ENCODE assay signal across 9 cellular contexts in genomic region chr17:40190197-40191021, GRCh38. TPM values are rescaled to one million over a fixed set of nuclear protein-coding genes. Genes with fewer than 3 reads are reported as not detected.
DNase-seq lines count a peak whose midpoint lies in the region; ATAC-seq and TF ChIP-seq lines count a peak whose summit lies in the region.
"Had no signal": no experiment of that assay in that cellular context is flagged by ENCODE, and none has a peak within 500 bp of the region (broad histone marks: within the 10 kb centered on the region; RNA-seq: fewer than 3 reads in every experiment).

No MANE protein-coding gene starts in this region.

- peak; percentile 41 for TF ChIP-seq CTCF in AG10803 (conservative IDR thresholded peaks at IDR 0.05; ENCODE audit: low read length)
- peak; percentile 64 for TF ChIP-seq CTCF in HFFc6 (IDR thresholded peaks at IDR 0.05)
- peak; percentile 20; the same call in 1 of the 2 replicates for TF ChIP-seq CTCF in WI38 (IDR thresholded peaks at IDR 0.05; ENCODE audit: low read depth, low read length)

- H3K9ac ChIP-seq in skeletal muscle tissue (ENCODE audit: low read depth in 1 of 3, low read length in 3 of 3) = no peak overlapping the region

- no peak for TF ChIP-seq POLR2A in erythroblast (IDR thresholded peaks at IDR 0.05; ENCODE audit: low read length)

- no peaks in the 10 kb centered on the region for H3K27me3 ChIP-seq in skeletal muscle tissue (ENCODE audit: control insufficient read depth in 3 of 3, insufficient read depth in 3 of 3, low read length in 3 of 3)

- peaks cover 17 to 25% (median 20%) of the 10 kb centered on the region in 3 donors for H3K36me3 ChIP-seq in skeletal muscle tissue (ENCODE audit: control insufficient read depth in 3 of 3, insufficient read depth in 3 of 3, low read length in 3 of 3)

- no peaks in the 10 kb centered on the region for H3K9me3 Mint-ChIP-seq in HFFc6
- H3K9me3 Mint-ChIP-seq: dendritic cell treated with granulocyte-macrophage colony-stimulating factor and Interleukin-4, amounts not matched to agents 40 ng/mL and 50 ng/mL, for 4 days had no signal

- H3K4me3 ChIP-seq in AG10803 (ENCODE audit: low read length) (peak overlapping the region; percentile 67; the same call in 1 of the 2 replicates), WI38 (ENCODE audit: low read depth, low read length) (no peak overlapping the region; the same call in 1 of the 2 replicates), skeletal muscle tissue (ENCODE audit: low read length in 3 of 3) (peak overlapping the region in 2 of 3 donors; percentile 35 to 38)

- peaks cover 17% of the 10 kb centered on the region; the same call in 1 of the 2 replicates for H3K4me1 Mint-ChIP-seq in HFFc6 (ENCODE audit: low read depth)

- H3K9me3 ChIP-seq in skeletal muscle tissue (ENCODE audit: control insufficient read depth in 3 of 3, low read length in 3 of 3) = no peaks in the 10 kb centered on the region

- no peak for DNase-seq in AG10803 (ENCODE audit: low read depth)
- no peak for DNase-seq in HFFc6
- peak; percentile 38 to 46 for DNase-seq in erythroblast (lab: John Stamatoyannopoulos, UW)
- DNase-seq in HK-2 (ENCODE audit: unreplicated experiment) = no peak

- no peak for ATAC-seq in GM21360 (IDR thresholded peaks at IDR 0.05; ENCODE audit: unreplicated experiment)
- no peak for ATAC-seq in GM21723 (IDR thresholded peaks at IDR 0.05; ENCODE audit: unreplicated experiment)

- H3K4me1 ChIP-seq in skeletal muscle tissue (ENCODE audit: control insufficient read depth in 3 of 3, insufficient read depth in 3 of 3, low read length in 3 of 3) = peaks cover 6 to 18% (median 12%) of the 10 kb centered on the region in 3 donors

- no peak overlapping the region for H3K27ac Mint-ChIP-seq in HFFc6

- no peak overlapping the region for H3K27ac ChIP-seq in skeletal muscle tissue (ENCODE audit: low read depth, low read length)

- H3K4me3 Mint-ChIP-seq in HFFc6 = peak overlapping the region; percentile 89

- H3K36me3 Mint-ChIP-seq in HFFc6 (ENCODE audit: low read depth) = no peaks in the 10 kb centered on the region

- H3K27me3 Mint-ChIP-seq in HFFc6 (ENCODE audit: insufficient read depth) = peaks cover 6% of the 10 kb centered on the region; the same call in 1 of the 2 replicates

RNA-seq across cellular contexts. Expression of gene RAPGEFL1, which starts 13.1 kb away (rescaled TPM):
- total RNA-seq in HFFc6 (2021; fragmentation: NEBNext Ultra II Directional; extraction: Animal tissue kit (Norgen Biotek cat#: 25700)) = 1 to 10 TPM; 1.5 to 2.2 (median 1.8) TPM
- 1.0 TPM for total RNA-seq in skeletal muscle tissue

RNA-seq across cellular contexts. Expression of gene WIPF2, which starts 28.7 kb away (rescaled TPM):
- 10 to 100 TPM; 24.8 to 33.5 (median 29.8) TPM for total RNA-seq in HFFc6 (2021; fragmentation: NEBNext Ultra II Directional; extraction: Animal tissue kit (Norgen Biotek cat#: 25700))
- 5.7 TPM for total RNA-seq in skeletal muscle tissue

RNA-seq across cellular contexts. Expression of gene CASC3, which starts 50.1 kb away (rescaled TPM):
- 10 to 100 TPM; 49.5 to 67.7 (median 62.0) TPM for total RNA-seq in HFFc6 (2021; fragmentation: NEBNext Ultra II Directional; extraction: Animal tissue kit (Norgen Biotek cat#: 25700))
- total RNA-seq in skeletal muscle tissue = 21.4 TPM

Comparison
In these comparisons a context has a peak if more than half of its experiments do, and no peak if none do; other contexts are left out.
1. DNase-seq: peak in erythroblast (2 of 2); none in AG10803 (single experiment), HFFc6 (single experiment) and HK-2 (single experiment).
2. Peak in every context shown above with its lines, with median percentiles within 50 percentile points of each other: CTCF ChIP-seq.